ENCODE assay signal across 18 cellular contexts in genomic region chr2:86052676-86053075, GRCh38.
"Had no signal": no experiment of that assay in that cellular context is flagged by ENCODE, and none has a peak within 500 bp of the region (broad histone marks: within the 10 kb centered on the region; RNA-seq: fewer than 3 reads in every experiment).

No MANE protein-coding gene starts in this region.

- H3K4me3 ChIP-seq: ascending aorta, esophagus muscularis mucosa, gastroesophageal sphincter, heart right ventricle had no signal

- H3K4me3 Mint-ChIP-seq: dendritic cell treated with granulocyte-macrophage colony-stimulating factor and Interleukin-4, amounts not matched to agents 40 ng/mL and 50 ng/mL, for 4 days; immature natural killer cell; nephron had no signal

- H3K4me1 Mint-ChIP-seq: immature natural killer cell had no signal

- DNase-seq: activated CD4-positive, alpha-beta T cell treated with anti-CD3 and anti-CD28 coated beads, Interleukin-2, amount 50 U/mL, for 48 hours; effector CD8-positive, alpha-beta T cell; heart right ventricle; immature natural killer cell; mesendoderm; nucleus accumbens; stimulated activated CD4-positive, alpha-beta T cell treated with anti-CD3 and anti-CD28 coated beads, Interleukin-2, amount 100 ng/mL, for 24 hours; stimulated activated naive CD4-positive, alpha-beta T cell treated with Interleukin-2 at 50 U/mL for 16 hours; SW 1271; T-helper 2 cell had no signal

- H3K27me3 Mint-ChIP-seq: dendritic cell treated with granulocyte-macrophage colony-stimulating factor and Interleukin-4, amounts not matched to agents 40 ng/mL and 50 ng/mL, for 4 days; progenitor cell of endocrine pancreas had no signal

- ATAC-seq: gastroesophageal sphincter, heart right ventricle, Right ventricle myocardium inferior had no signal

- H3K9me3 ChIP-seq: ascending aorta, esophagus muscularis mucosa, gastroesophageal sphincter, heart right ventricle had no signal

- H3K27ac Mint-ChIP-seq: dendritic cell treated with granulocyte-macrophage colony-stimulating factor and Interleukin-4, amounts not matched to agents 40 ng/mL and 50 ng/mL, for 4 days; nephron; progenitor cell of endocrine pancreas had no signal

- H3K9me3 Mint-ChIP-seq: dendritic cell treated with granulocyte-macrophage colony-stimulating factor and Interleukin-4, amounts not matched to agents 40 ng/mL and 50 ng/mL, for 4 days; nephron had no signal

- H3K4me1 ChIP-seq: ascending aorta had no signal

- H3K27me3 ChIP-seq: ascending aorta, esophagus muscularis mucosa, gastroesophageal sphincter, heart right ventricle had no signal

- H3K27ac ChIP-seq: ascending aorta, esophagus muscularis mucosa, gastroesophageal sphincter, heart right ventricle, VCaP had no signal
